In the genomic region with DNA sequence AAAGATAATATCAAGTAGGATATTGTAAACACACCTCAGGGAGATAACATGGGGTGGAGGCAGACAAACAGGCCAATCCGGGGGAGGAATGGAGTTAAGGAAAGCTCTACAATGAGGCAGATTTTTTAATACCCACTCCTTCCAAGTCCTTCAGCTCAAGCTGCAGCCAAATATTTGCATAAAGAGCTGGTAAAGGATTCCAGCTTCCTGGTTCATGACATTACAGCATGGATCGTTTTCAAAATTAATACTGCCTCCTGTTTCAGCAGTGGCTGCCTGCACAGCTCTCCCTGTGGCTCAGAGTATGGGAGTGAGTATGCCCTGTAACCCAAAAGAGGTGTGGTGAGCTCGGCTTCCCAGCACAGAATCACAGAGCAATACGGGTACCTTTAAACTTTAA, we compare ENCODE assay signal across 13 cellular contexts. TPM values are rescaled to one million over a fixed set of nuclear protein-coding genes. Genes with fewer than 3 reads are reported as not detected.
DNase-seq lines count a peak whose midpoint lies in the region; ATAC-seq and TF ChIP-seq lines count a peak whose summit lies in the region.
"Had no signal": no experiment of that assay in that cellular context is flagged by ENCODE, and none has a peak within 500 bp of the region (broad histone marks: within the 10 kb centered on the region; RNA-seq: fewer than 3 reads in every experiment).

No MANE protein-coding gene starts in this region.

- TF ChIP-seq CTCF in body of pancreas (IDR thresholded peaks at IDR 0.05) (peak in 2 of 7 experiments; percentile 5 to 9), WERI-Rb-1 (IDR thresholded peaks at IDR 0.05; ENCODE audit: low read depth, low read length) (no peak)

- H3K36me3 ChIP-seq in body of pancreas (replicated peaks in 1 of 2; ENCODE audit: insufficient read depth in 1 of 2, low read depth in 2 of 2) = no peaks in the 10 kb centered on the region
- no peaks in the 10 kb centered on the region for H3K36me3 ChIP-seq in mucosa of stomach (ENCODE audit: control insufficient read depth, insufficient read depth, low read length)
- H3K36me3 ChIP-seq in WERI-Rb-1 = no peaks in the 10 kb centered on the region

- no peak overlapping the region for H3K4me3 ChIP-seq in body of pancreas
- H3K4me3 ChIP-seq in mucosa of stomach (ENCODE audit: low read length) = no peak overlapping the region
- H3K4me3 ChIP-seq in WERI-Rb-1 (ENCODE audit: low read depth, low read length) = no peak overlapping the region

- TF ChIP-seq POLR2A in body of pancreas (IDR thresholded peaks at IDR 0.05) = peak in 2 of 3 donors; percentile 23 to 36

- peaks cover 59% of the 10 kb centered on the region for H3K4me1 ChIP-seq in body of pancreas
- peaks cover 32% of the 10 kb centered on the region for H3K4me1 ChIP-seq in mucosa of stomach (ENCODE audit: control insufficient read depth, insufficient read depth, low read length)

- intact Hi-C loops in body of pancreas (cut with DNase I) = no loop called here

- DNase-seq in DMS79 (lab: John Stamatoyannopoulos, UW) (peak; percentile 97), NCI-H2107 (lab: John Stamatoyannopoulos, UW) (peak; percentile 38), body of pancreas (peak; percentile 50 to 77 (median 58)), WERI-Rb-1 (no peak), SKM-1 treated with dmso at 0.1 percent for 144 hours (lab: John Stamatoyannopoulos, UW; ENCODE audit: unreplicated experiment) (no peak), caudate nucleus (lab: John Stamatoyannopoulos, UW) (no peak)
- DNase-seq in stimulated activated naive CD8-positive, alpha-beta T cell treated with anti-CD3 and anti-CD28 coated beads, Interleukin-15, amount 100 ng/mL, for 72 hours = no peak
- DNase-seq: activated CD4-positive, alpha-beta T cell treated with anti-CD3 and anti-CD28 coated beads for 36 hours; activated naive CD8-positive, alpha-beta T cell treated with anti-CD3 and anti-CD28 coated beads for 36 hours; CD4-positive, CD25-positive, alpha-beta regulatory T cell; IMR-90 had no signal

- no peak overlapping the region for H3K27ac Mint-ChIP-seq in stimulated activated naive CD8-positive, alpha-beta T cell treated with anti-CD3 and anti-CD28 coated beads, Interleukin-15, amount 100 ng/mL, for 72 hours
- H3K27ac Mint-ChIP-seq: activated CD4-positive, alpha-beta T cell treated with anti-CD3 and anti-CD28 coated beads for 36 hours; activated naive CD8-positive, alpha-beta T cell treated with anti-CD3 and anti-CD28 coated beads for 36 hours; CD4-positive, CD25-positive, alpha-beta regulatory T cell had no signal

- peak overlapping the region; percentile 50 for H3K9ac ChIP-seq in mucosa of stomach (ENCODE audit: low read length)

- H3K4me3 Mint-ChIP-seq in stimulated activated naive CD8-positive, alpha-beta T cell treated with anti-CD3 and anti-CD28 coated beads, Interleukin-15, amount 100 ng/mL, for 72 hours = no peak overlapping the region
- H3K4me3 Mint-ChIP-seq: activated CD4-positive, alpha-beta T cell treated with anti-CD3 and anti-CD28 coated beads for 36 hours; activated naive CD8-positive, alpha-beta T cell treated with anti-CD3 and anti-CD28 coated beads for 36 hours; CD4-positive, CD25-positive, alpha-beta regulatory T cell had no signal

- H3K27me3 Mint-ChIP-seq in stimulated activated naive CD8-positive, alpha-beta T cell treated with anti-CD3 and anti-CD28 coated beads, Interleukin-15, amount 100 ng/mL, for 72 hours = peaks cover 81% of the 10 kb centered on the region

- no peaks in the 10 kb centered on the region for H3K9me3 Mint-ChIP-seq in stimulated activated naive CD8-positive, alpha-beta T cell treated with anti-CD3 and anti-CD28 coated beads, Interleukin-15, amount 100 ng/mL, for 72 hours
- H3K9me3 Mint-ChIP-seq: activated naive CD8-positive, alpha-beta T cell treated with anti-CD3 and anti-CD28 coated beads for 36 hours; CD4-positive, CD25-positive, alpha-beta regulatory T cell had no signal

- H3K4me1 Mint-ChIP-seq in stimulated activated naive CD8-positive, alpha-beta T cell treated with anti-CD3 and anti-CD28 coated beads, Interleukin-15, amount 100 ng/mL, for 72 hours = no peaks in the 10 kb centered on the region
- H3K4me1 Mint-ChIP-seq: activated CD4-positive, alpha-beta T cell treated with anti-CD3 and anti-CD28 coated beads for 36 hours; activated naive CD8-positive, alpha-beta T cell treated with anti-CD3 and anti-CD28 coated beads for 36 hours; CD4-positive, CD25-positive, alpha-beta regulatory T cell had no signal

- peak; percentile 73 for ATAC-seq in body of pancreas
- ATAC-seq in stimulated activated naive CD8-positive, alpha-beta T cell treated with anti-CD3 and anti-CD28 coated beads, Interleukin-15, amount 100 ng/mL, for 72 hours = no peak
- ATAC-seq: activated CD4-positive, alpha-beta T cell treated with anti-CD3 and anti-CD28 coated beads for 36 hours had no signal

- H3K27me3 ChIP-seq in body of pancreas (no peaks in the 10 kb centered on the region), mucosa of stomach (ENCODE audit: control insufficient read depth, insufficient read depth, low read length) (no peaks in the 10 kb centered on the region), WERI-Rb-1 (ENCODE audit: insufficient read depth, low read depth, severe bottlenecking) (no peaks in the 10 kb centered on the region)

- WGBS in body of pancreas, 2 donors = 5 to 10% methylated on average over 4 of the region's 4 CpGs

- H3K9me3 ChIP-seq in body of pancreas (no peaks in the 10 kb centered on the region), mucosa of stomach (ENCODE audit: control insufficient read depth, low read length) (no peaks in the 10 kb centered on the region), WERI-Rb-1 (ENCODE audit: severe bottlenecking) (no peaks in the 10 kb centered on the region)

- H3K27ac ChIP-seq in body of pancreas (peak overlapping the region; percentile 50 to 93 (median 74)), WERI-Rb-1 (no peak overlapping the region), caudate nucleus (ENCODE audit: low read depth, low read length) (no peak overlapping the region)
- H3K27ac ChIP-seq: epithelial cell of prostate had no signal

RNA-seq across cellular contexts. Expression of gene POU2AF3, which starts 5.1 kb away (rescaled TPM):
- 10 to 100 TPM in 1 of 2 donors, 1 to 10 TPM in 1; 1.0 to 10.9 TPM for total RNA-seq in body of pancreas
- total RNA-seq: activated CD4-positive, alpha-beta T cell treated with anti-CD3 and anti-CD28 coated beads for 36 hours; activated naive CD8-positive, alpha-beta T cell treated with anti-CD3 and anti-CD28 coated beads for 36 hours; CD4-positive, CD25-positive, alpha-beta regulatory T cell; IMR-90 had no signal

RNA-seq across cellular contexts. Expression of gene POU2AF2, which starts 58.0 kb away (rescaled TPM):
- not detected for total RNA-seq in body of pancreas
- total RNA-seq: activated naive CD8-positive, alpha-beta T cell treated with anti-CD3 and anti-CD28 coated beads for 36 hours; CD4-positive, CD25-positive, alpha-beta regulatory T cell; IMR-90 had no signal

Comparison
In these comparisons a context has a peak if more than half of its experiments do, and no peak if none do; other contexts are left out.
1. DNase-seq: peak in DMS79 (single experiment), NCI-H2107 (single experiment) and body of pancreas (4 of 4); none in stimulated activated naive CD8-positive, alpha-beta T cell treated with anti-CD3 and anti-CD28 coated beads, Interleukin-15, amount 100 ng/mL, for 72 hours (0 of 2), WERI-Rb-1 (single experiment), SKM-1 treated with dmso at 0.1 percent for 144 hours (single experiment) and caudate nucleus (0 of 61).
2. H3K27ac ChIP-seq: peak in body of pancreas (4 of 4); none in WERI-Rb-1 (single experiment) and caudate nucleus (single experiment).